24 cellular contexts compared by ENCODE assay signal in genomic region chr2:122908134-122908533, GRCh38.
"Had no signal": no experiment of that assay in that cellular context is flagged by ENCODE, and none has a peak within 500 bp of the region (broad histone marks: within the 10 kb centered on the region; RNA-seq: fewer than 3 reads in every experiment).

No MANE protein-coding gene starts in this region.

- H3K27ac Mint-ChIP-seq: naive thymus-derived CD4-positive, alpha-beta T cell; nephron progenitor cell; stimulated activated memory B cell treated with anti-CD40 and anti-IgM and Interleukin-4, amounts not matched to agents 10 μg/mL and 1 μg/mL and 100 μg/mL, for 72 hours; type B pancreatic cell had no signal

- H3K36me3 Mint-ChIP-seq: naive thymus-derived CD4-positive, alpha-beta T cell; stimulated activated memory B cell treated with anti-CD40 and anti-IgM and Interleukin-4, amounts not matched to agents 10 μg/mL and 1 μg/mL and 100 μg/mL, for 72 hours; type B pancreatic cell had no signal

- H3K36me3 ChIP-seq: left lung, ovary, sigmoid colon, spleen, tibial artery had no signal

- H3K4me1 Mint-ChIP-seq: naive thymus-derived CD4-positive, alpha-beta T cell; nephron progenitor cell; stimulated activated memory B cell treated with anti-CD40 and anti-IgM and Interleukin-4, amounts not matched to agents 10 μg/mL and 1 μg/mL and 100 μg/mL, for 72 hours had no signal

- H3K9me3 ChIP-seq: left lung, ovary, psoas muscle, sigmoid colon, testis, tibial artery had no signal

- DNase-seq: dorsolateral prefrontal cortex; effector CD4-positive, alpha-beta T cell; head of caudate nucleus; kidney; left lung; mammary epithelial cell; mesendoderm; midbrain; naive thymus-derived CD4-positive, alpha-beta T cell; nephron progenitor cell; occipital lobe; ovary; posterior cingulate gyrus; psoas muscle; right cardiac atrium; sigmoid colon; spleen; stimulated activated CD4-positive, alpha-beta T cell treated with anti-CD3 and anti-CD28 coated beads, Interleukin-4, amount 100 ng/mL, for 4 hours; stimulated activated naive CD8-positive, alpha-beta T cell treated with anti-CD3 and anti-CD28 coated beads, Interleukin-15, Interleukin-2, amounts not matched to agents 100 U/mL and 50 U/mL, for 24 hours; substantia nigra; testis; tibial artery had no signal

- ATAC-seq: left lung; naive thymus-derived CD4-positive, alpha-beta T cell; psoas muscle; right cardiac atrium; stimulated activated memory B cell treated with anti-CD40 and anti-IgM and Interleukin-4, amounts not matched to agents 10 μg/mL and 1 μg/mL and 100 μg/mL, for 72 hours; stimulated activated naive CD8-positive, alpha-beta T cell treated with anti-CD3 and anti-CD28 coated beads, Interleukin-15, Interleukin-2, amounts not matched to agents 100 U/mL and 50 U/mL, for 24 hours had no signal

- H3K4me3 Mint-ChIP-seq: naive thymus-derived CD4-positive, alpha-beta T cell; nephron progenitor cell; stimulated activated memory B cell treated with anti-CD40 and anti-IgM and Interleukin-4, amounts not matched to agents 10 μg/mL and 1 μg/mL and 100 μg/mL, for 72 hours; type B pancreatic cell had no signal

- H3K4me3 ChIP-seq: dorsolateral prefrontal cortex, left lung, ovary, psoas muscle, sigmoid colon, spleen, testis, tibial artery had no signal

- H3K4me1 ChIP-seq: left lung, psoas muscle, sigmoid colon, spleen, testis, tibial artery had no signal

- H3K9me3 Mint-ChIP-seq: nephron progenitor cell; stimulated activated memory B cell treated with anti-CD40 and anti-IgM and Interleukin-4, amounts not matched to agents 10 μg/mL and 1 μg/mL and 100 μg/mL, for 72 hours had no signal

- H3K27me3 ChIP-seq: dorsolateral prefrontal cortex, left lung, ovary, sigmoid colon, spleen, testis, tibial artery had no signal

- H3K27ac ChIP-seq: dorsolateral prefrontal cortex, left lung, ovary, psoas muscle, sigmoid colon, spleen, testis, tibial artery had no signal

- H3K27me3 Mint-ChIP-seq: naive thymus-derived CD4-positive, alpha-beta T cell; stimulated activated memory B cell treated with anti-CD40 and anti-IgM and Interleukin-4, amounts not matched to agents 10 μg/mL and 1 μg/mL and 100 μg/mL, for 72 hours had no signal
